ENCODE assay signal across 8 cellular contexts in genomic region chr5:109409061-109409843, GRCh38. TPM values are rescaled to one million over a fixed set of nuclear protein-coding genes. Genes with fewer than 3 reads are reported as not detected.
A peak's percentile ranks its signal among the peaks of the same experiment; 100 is the strongest.
DNase-seq lines count a peak whose midpoint lies in the region; ATAC-seq and TF ChIP-seq lines count a peak whose summit lies in the region.

No MANE protein-coding gene starts in this region.

- H3K9me3 Mint-ChIP-seq in CD8-positive, alpha-beta memory T cell, result peaks cover 0 to 4% (median 3%) of the 10 kb centered on the region in 5 donors
- H3K9me3 Mint-ChIP-seq in activated T-cell treated with anti-CD3 and anti-CD28 coated beads, Interleukin-2, amount 50 U/mL, for 24 hours, result peaks cover 7% of the 10 kb centered on the region
- peaks cover 0 to 6% (median 3%) of the 10 kb centered on the region in 7 donors for H3K9me3 Mint-ChIP-seq in naive B cell
- peaks cover 3% of the 10 kb centered on the region for H3K9me3 Mint-ChIP-seq in stimulated activated effector memory CD8-positive, alpha-beta T cell treated with anti-CD3 and anti-CD28 coated beads, Interleukin-12 subunit alpha, Interleukin-12 subunit beta, amount 100 ng/mL, for 72 hours

- CTCF ChIA-PET in CD8-positive, alpha-beta memory T cell (lab: Charles Lee), result interaction anchor here (1.5 kb wide), 1 partner anchor 1027 kb away, joined by 5 read pairs; the partner anchor contains the start of gene FBXL17
- CTCF ChIA-PET in PC-3 (lab: Charles Lee), result no interaction called here

- no peaks in the 10 kb centered on the region for H3K36me3 ChIP-seq in CD8-positive, alpha-beta memory T cell (ENCODE audit: insufficient read depth, low read length)
- H3K36me3 ChIP-seq in PC-3 (ENCODE audit: low read depth, low read length) (no peaks in the 10 kb centered on the region), esophagus muscularis mucosa (peaks cover 0 to 4% (median 0%) of the 10 kb centered on the region in 4 donors)

- H3F3A ChIP-seq in PC-3 (ENCODE audit: low read length, unreplicated experiment), result no peaks in the 10 kb centered on the region

- peak overlapping the region; percentile 97 for H3K4me3 ChIP-seq in CD8-positive, alpha-beta memory T cell (ENCODE audit: low read length)
- H3K4me3 ChIP-seq in PC-3 (ENCODE audit: low read length) (peak overlapping the region; percentile 88), esophagus muscularis mucosa (peak overlapping the region; percentile 88 to 94 (median 90))

- H3K79me2 ChIP-seq in PC-3 (ENCODE audit: low read length), result peaks cover 51% of the 10 kb centered on the region

- POLR2A ChIA-PET in CD8-positive, alpha-beta memory T cell (lab: Charles Lee), result interaction anchor here (0.7 to 2.7 kb wide), 11 partner anchors 9 to 1491 kb away, joined by 3 to 37 read pairs (median 9); partner anchors contain the start of genes FBXL17 and MAN2A1
- POLR2A ChIA-PET in PC-3 (lab: Charles Lee; ENCODE audit: unreplicated experiment), result no interaction called here

- intact Hi-C loops in PC-3 (cut with micrococcal nuclease), result loop anchor here (10.0 kb wide), 1 partner anchor 1734 kb away; the partner anchor contains the start of gene EFNA5
- intact Hi-C loops in esophagus muscularis mucosa (cut with DNase I), result no loop called here

- peak; percentile 72 to 91 (median 88) for DNase-seq in CD8-positive, alpha-beta memory T cell
- DNase-seq in HK-2 (ENCODE audit: unreplicated experiment), result peak; percentile 48
- DNase-seq in PC-3, result peak; percentile 56
- peak; percentile 85 for DNase-seq in activated T-cell treated with anti-CD3 and anti-CD28 coated beads, Interleukin-2, amount 50 U/mL, for 24 hours
- peak; percentile 95 for DNase-seq in esophagus muscularis mucosa (ENCODE audit: extremely low spot score)
- DNase-seq in naive B cell, result peak; percentile 89
- peak; percentile 66 to 93 for DNase-seq in stimulated activated effector memory CD8-positive, alpha-beta T cell treated with anti-CD3 and anti-CD28 coated beads, Interleukin-12 subunit alpha, Interleukin-12 subunit beta, amount 100 ng/mL, for 72 hours (ENCODE audit: low spot score in 2 of 2)

- peak overlapping the region; percentile 97 to 100 (median 100) for H3K27ac Mint-ChIP-seq in CD8-positive, alpha-beta memory T cell
- peak overlapping the region; percentile 100 for H3K27ac Mint-ChIP-seq in activated T-cell treated with anti-CD3 and anti-CD28 coated beads, Interleukin-2, amount 50 U/mL, for 24 hours
- H3K27ac Mint-ChIP-seq in naive B cell, result peak overlapping the region; percentile 98 to 100 (median 100)
- H3K27ac Mint-ChIP-seq in stimulated activated effector memory CD8-positive, alpha-beta T cell treated with anti-CD3 and anti-CD28 coated beads, Interleukin-12 subunit alpha, Interleukin-12 subunit beta, amount 100 ng/mL, for 72 hours, result peak overlapping the region; percentile 99

- under 1% methylated on average over 26 of the region's 50 CpGs for WGBS in esophagus muscularis mucosa

- H3K9me3 ChIP-seq in CD8-positive, alpha-beta memory T cell (ENCODE audit: low read length), result no peaks in the 10 kb centered on the region
- H3K9me3 ChIP-seq in PC-3 (ENCODE audit: low read length), result no peaks in the 10 kb centered on the region
- H3K9me3 ChIP-seq in esophagus muscularis mucosa, result no peaks in the 10 kb centered on the region

- BruUV-seq in PC-3 (replicated peaks; lab: Mats Ljungman, UMichigan), result TSS peak; percentile 57

- H3K27me3 Mint-ChIP-seq in CD8-positive, alpha-beta memory T cell, result peaks cover 0 to 8% of the 10 kb centered on the region in 2 donors
- H3K27me3 Mint-ChIP-seq in activated T-cell treated with anti-CD3 and anti-CD28 coated beads, Interleukin-2, amount 50 U/mL, for 24 hours, result no peaks in the 10 kb centered on the region
- H3K27me3 Mint-ChIP-seq in naive B cell, result no peaks in the 10 kb centered on the region

- no peaks in the 10 kb centered on the region for H3K27me3 ChIP-seq in CD8-positive, alpha-beta memory T cell (ENCODE audit: insufficient read depth, low read length, poor library complexity, severe bottlenecking)
- no peaks in the 10 kb centered on the region for H3K27me3 ChIP-seq in PC-3 (ENCODE audit: low read length)
- H3K27me3 ChIP-seq in esophagus muscularis mucosa, result no peaks in the 10 kb centered on the region

- peak; percentile 24 for ATAC-seq in GM19463 (IDR thresholded peaks at IDR 0.05; ENCODE audit: unreplicated experiment)
- peak; percentile 27 for ATAC-seq in PC-3
- peak; percentile 53 to 60 for ATAC-seq in naive B cell (ENCODE audit: low read depth in 2 of 2)
- ATAC-seq in stimulated activated effector memory CD8-positive, alpha-beta T cell treated with anti-CD3 and anti-CD28 coated beads, Interleukin-12 subunit alpha, Interleukin-12 subunit beta, amount 100 ng/mL, for 72 hours, result peak; percentile 58

- H3K27ac ChIP-seq in CD8-positive, alpha-beta memory T cell (ENCODE audit: low read depth, low read length), result peak overlapping the region; percentile 98
- H3K27ac ChIP-seq in PC-3 (ENCODE audit: low read length), result peak overlapping the region; percentile 60
- peak overlapping the region; percentile 98 to 99 (median 98) for H3K27ac ChIP-seq in esophagus muscularis mucosa (replicated peaks in 1 of 4)

- H3K9me2 ChIP-seq in PC-3 (replicated peaks; ENCODE audit: low read length), result no peaks in the 10 kb centered on the region

- H3K4me2 ChIP-seq in PC-3 (ENCODE audit: low read length), result peak overlapping the region; percentile 90

- H2AFZ ChIP-seq in PC-3 (ENCODE audit: low read length), result peak overlapping the region; percentile 75

- no peak for TF ChIP-seq POLR2A in esophagus muscularis mucosa (IDR thresholded peaks at IDR 0.05; ENCODE audit: low read depth)

- H3K9ac ChIP-seq in PC-3 (ENCODE audit: low read length), result peak overlapping the region; percentile 72

- peaks cover 42 to 58% (median 58%) of the 10 kb centered on the region in 3 donors for H3K4me1 Mint-ChIP-seq in CD8-positive, alpha-beta memory T cell
- H3K4me1 Mint-ChIP-seq in activated T-cell treated with anti-CD3 and anti-CD28 coated beads, Interleukin-2, amount 50 U/mL, for 24 hours (ENCODE audit: low read depth), result peaks cover 53% of the 10 kb centered on the region
- H3K4me1 Mint-ChIP-seq in naive B cell, result peaks cover 26 to 56% (median 29%) of the 10 kb centered on the region in 3 donors
- H3K4me1 Mint-ChIP-seq in stimulated activated effector memory CD8-positive, alpha-beta T cell treated with anti-CD3 and anti-CD28 coated beads, Interleukin-12 subunit alpha, Interleukin-12 subunit beta, amount 100 ng/mL, for 72 hours, result peaks cover 32% of the 10 kb centered on the region

- TF ChIP-seq EP300 in esophagus muscularis mucosa (IDR thresholded peaks at IDR 0.05), result no peak

- H3K4me1 ChIP-seq in CD8-positive, alpha-beta memory T cell (ENCODE audit: insufficient read depth, low read length), result peaks cover 31% of the 10 kb centered on the region
- peaks cover 28% of the 10 kb centered on the region for H3K4me1 ChIP-seq in PC-3 (ENCODE audit: insufficient read depth, low read length)
- peaks cover 18 to 66% (median 60%) of the 10 kb centered on the region in 4 donors for H3K4me1 ChIP-seq in esophagus muscularis mucosa

- H3K36me3 Mint-ChIP-seq in CD8-positive, alpha-beta memory T cell, result peaks cover 4 to 27% (median 4%) of the 10 kb centered on the region in 3 donors
- peaks cover 23% of the 10 kb centered on the region for H3K36me3 Mint-ChIP-seq in activated T-cell treated with anti-CD3 and anti-CD28 coated beads, Interleukin-2, amount 50 U/mL, for 24 hours (ENCODE audit: low read depth)
- peaks cover 4 to 7% of the 10 kb centered on the region in 2 donors for H3K36me3 Mint-ChIP-seq in naive B cell
- peaks cover 40% of the 10 kb centered on the region for H3K36me3 Mint-ChIP-seq in stimulated activated effector memory CD8-positive, alpha-beta T cell treated with anti-CD3 and anti-CD28 coated beads, Interleukin-12 subunit alpha, Interleukin-12 subunit beta, amount 100 ng/mL, for 72 hours

- peak overlapping the region; percentile 95 to 100 (median 97) for H3K4me3 Mint-ChIP-seq in CD8-positive, alpha-beta memory T cell
- peak overlapping the region; percentile 97 for H3K4me3 Mint-ChIP-seq in activated T-cell treated with anti-CD3 and anti-CD28 coated beads, Interleukin-2, amount 50 U/mL, for 24 hours
- H3K4me3 Mint-ChIP-seq in naive B cell, result peak overlapping the region; percentile 92 to 100 (median 97)
- peak overlapping the region; percentile 100 for H3K4me3 Mint-ChIP-seq in stimulated activated effector memory CD8-positive, alpha-beta T cell treated with anti-CD3 and anti-CD28 coated beads, Interleukin-12 subunit alpha, Interleukin-12 subunit beta, amount 100 ng/mL, for 72 hours

- no peak for TF ChIP-seq CTCF in PC-3 (conservative IDR thresholded peaks at IDR 0.05; ENCODE audit: low read depth, low read length)
- no peak for TF ChIP-seq CTCF in esophagus muscularis mucosa (IDR thresholded peaks at IDR 0.05)

- peaks cover 10% of the 10 kb centered on the region; the same call in 1 of the 2 replicates for H4K20me1 ChIP-seq in PC-3 (ENCODE audit: low read length)

RNA-seq across cellular contexts. Expression of gene PJA2, which starts 0.5 kb away (rescaled TPM):
- 10 to 100 TPM; 37.5 to 39.5 TPM for total RNA-seq in CD8-positive, alpha-beta memory T cell
- polyA plus RNA-seq in CD8-positive, alpha-beta memory T cell, result 54.8 TPM
- total RNA-seq in PC-3 (2014; rRNA removed), result 12.8 and 14.3 TPM in 2 replicates
- total RNA-seq in esophagus muscularis mucosa, result 100 to 1,000 TPM; 133 to 211 (median 170) TPM
- polyA plus RNA-seq in naive B cell (ENCODE audit: low read depth in 6 of 6), result 10 to 100 TPM; 63.9 to 80.1 (median 66.2) TPM

Comparison
In these comparisons a context has a peak if more than half of its experiments do, and no peak if none do; other contexts are left out.
1. Peak in every context shown above with its lines: DNase-seq, ATAC-seq, H3K4me3 ChIP-seq and H3K27ac ChIP-seq.